8 cellular contexts compared by ENCODE assay signal in the genomic region with DNA sequence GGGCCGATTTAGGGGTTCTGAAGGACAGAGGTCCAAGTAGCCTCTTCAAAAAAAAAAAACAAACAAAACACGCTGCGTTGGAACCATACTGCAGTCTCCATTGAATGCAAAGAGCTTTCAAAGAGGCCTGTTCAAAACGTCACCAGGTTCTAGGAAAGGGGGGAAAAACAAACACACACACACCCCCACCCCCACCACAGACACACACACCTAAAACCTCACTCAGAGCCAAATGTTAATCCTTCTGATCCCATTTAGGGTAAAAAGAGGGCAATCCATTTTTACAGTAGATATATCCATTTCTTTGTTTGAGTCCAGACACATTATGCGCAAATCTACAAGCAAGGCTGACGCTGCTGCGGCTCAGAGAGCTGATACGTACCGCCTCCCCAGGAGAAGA. TPM values are rescaled to one million over a fixed set of nuclear protein-coding genes. Genes with fewer than 3 reads are reported as not detected.
DNase-seq lines count a peak whose midpoint lies in the region; ATAC-seq and TF ChIP-seq lines count a peak whose summit lies in the region.

No MANE protein-coding gene starts in this region.

- no peak for DNase-seq in stimulated activated naive CD8-positive, alpha-beta T cell treated with anti-CD3 and anti-CD28 coated beads, Interleukin-15, Interleukin-2, amounts not matched to agents 100 U/mL and 50 U/mL, for 24 hours
- no peak for DNase-seq in activated naive CD8-positive, alpha-beta T cell treated with anti-CD3 and anti-CD28 coated beads, Interleukin-2, amount 10 ng/mL, durations not matched to agents 7 days and 5 days
- no peak for DNase-seq in lower lobe of right lung
- DNase-seq in activated CD4-positive, CD25-positive, alpha-beta regulatory T cell treated with anti-CD3 and anti-CD28 coated beads, Interleukin-2, amount 50 U/mL, for 72 hours, result no peak
- DNase-seq in UCSD-AML1 (lab: John Stamatoyannopoulos, UW; ENCODE audit: unreplicated experiment), result no peak

- peaks cover 4% of the 10 kb centered on the region for H3K36me3 ChIP-seq in lower lobe of right lung

- intact Hi-C loops in lower lobe of right lung (cut with DNase I), result no loop called here

- no peak for TF ChIP-seq CTCF in lower lobe of right lung (IDR thresholded peaks at IDR 0.05)

- no peaks in the 10 kb centered on the region for H3K9me3 Mint-ChIP-seq in stimulated activated naive CD8-positive, alpha-beta T cell treated with anti-CD3 and anti-CD28 coated beads, Interleukin-15, Interleukin-2, amounts not matched to agents 100 ng/mL and 50 ng/mL, for 24 hours
- no peaks in the 10 kb centered on the region for H3K9me3 Mint-ChIP-seq in activated naive CD8-positive, alpha-beta T cell treated with anti-CD3 and anti-CD28 coated beads, Interleukin-2, amount 10 ng/mL, durations not matched to agents 7 days and 5 days

- H3K9me3 ChIP-seq in lower lobe of right lung, result no peaks in the 10 kb centered on the region

- H3K4me3 ChIP-seq in lower lobe of right lung, result peak overlapping the region; percentile 70

- peaks cover 45% of the 10 kb centered on the region for H3K4me1 Mint-ChIP-seq in stimulated activated naive CD8-positive, alpha-beta T cell treated with anti-CD3 and anti-CD28 coated beads, Interleukin-15, Interleukin-2, amounts not matched to agents 100 ng/mL and 50 ng/mL, for 24 hours (ENCODE audit: low read depth)
- H3K4me1 Mint-ChIP-seq in activated naive CD8-positive, alpha-beta T cell treated with anti-CD3 and anti-CD28 coated beads, Interleukin-2, amount 10 ng/mL, durations not matched to agents 7 days and 5 days, result peaks cover 21% of the 10 kb centered on the region

- POLR2A ChIA-PET in activated naive CD8-positive, alpha-beta T cell treated with anti-CD3 and anti-CD28 coated beads, Interleukin-2, amount 10 ng/mL, durations not matched to agents 7 days and 5 days (lab: Charles Lee), result interaction anchor here (1.0 to 2.9 kb wide), 5 partner anchors 15 to 186 kb away, joined by 3 to 19 read pairs (median 9); a partner anchor contains a TSS

- H3K27ac ChIP-seq in lower lobe of right lung, result no peak overlapping the region

- H3K36me3 Mint-ChIP-seq in stimulated activated naive CD8-positive, alpha-beta T cell treated with anti-CD3 and anti-CD28 coated beads, Interleukin-15, Interleukin-2, amounts not matched to agents 100 ng/mL and 50 ng/mL, for 24 hours (ENCODE audit: low read depth), result peaks cover 23% of the 10 kb centered on the region
- H3K36me3 Mint-ChIP-seq in activated naive CD8-positive, alpha-beta T cell treated with anti-CD3 and anti-CD28 coated beads, Interleukin-2, amount 10 ng/mL, durations not matched to agents 7 days and 5 days, result no peaks in the 10 kb centered on the region

- no peak for ATAC-seq in stimulated activated naive CD8-positive, alpha-beta T cell treated with anti-CD3 and anti-CD28 coated beads, Interleukin-15, Interleukin-2, amounts not matched to agents 100 U/mL and 50 U/mL, for 24 hours
- no peak for ATAC-seq in activated naive CD8-positive, alpha-beta T cell treated with anti-CD3 and anti-CD28 coated beads, Interleukin-2, amount 10 ng/mL, durations not matched to agents 7 days and 5 days (ENCODE audit: low read depth)
- ATAC-seq in lower lobe of right lung (no peak), GM18511 (IDR thresholded peaks at IDR 0.05; ENCODE audit: unreplicated experiment) (no peak), HG03469 (IDR thresholded peaks at IDR 0.05; ENCODE audit: unreplicated experiment) (no peak)

- H3K27me3 Mint-ChIP-seq in stimulated activated naive CD8-positive, alpha-beta T cell treated with anti-CD3 and anti-CD28 coated beads, Interleukin-15, Interleukin-2, amounts not matched to agents 100 ng/mL and 50 ng/mL, for 24 hours, result no peaks in the 10 kb centered on the region
- no peaks in the 10 kb centered on the region for H3K27me3 Mint-ChIP-seq in activated naive CD8-positive, alpha-beta T cell treated with anti-CD3 and anti-CD28 coated beads, Interleukin-2, amount 10 ng/mL, durations not matched to agents 7 days and 5 days

- no peaks in the 10 kb centered on the region for H3K27me3 ChIP-seq in lower lobe of right lung (ENCODE audit: low read depth)

- H3K4me1 ChIP-seq in lower lobe of right lung, result no peaks in the 10 kb centered on the region

- peak overlapping the region; percentile 90 for H3K27ac Mint-ChIP-seq in stimulated activated naive CD8-positive, alpha-beta T cell treated with anti-CD3 and anti-CD28 coated beads, Interleukin-15, Interleukin-2, amounts not matched to agents 100 ng/mL and 50 ng/mL, for 24 hours
- H3K27ac Mint-ChIP-seq in activated naive CD8-positive, alpha-beta T cell treated with anti-CD3 and anti-CD28 coated beads, Interleukin-2, amount 10 ng/mL, durations not matched to agents 7 days and 5 days, result peak overlapping the region; percentile 94

- peak overlapping the region; percentile 93 for H3K4me3 Mint-ChIP-seq in stimulated activated naive CD8-positive, alpha-beta T cell treated with anti-CD3 and anti-CD28 coated beads, Interleukin-15, Interleukin-2, amounts not matched to agents 100 ng/mL and 50 ng/mL, for 24 hours
- H3K4me3 Mint-ChIP-seq in activated naive CD8-positive, alpha-beta T cell treated with anti-CD3 and anti-CD28 coated beads, Interleukin-2, amount 10 ng/mL, durations not matched to agents 7 days and 5 days, result peak overlapping the region; percentile 99

RNA-seq across cellular contexts. Expression of a gene that starts 1.4 kb away (rescaled TPM):
- total RNA-seq in activated naive CD8-positive, alpha-beta T cell treated with anti-CD3 and anti-CD28 coated beads, Interleukin-2, amount 10 ng/mL, durations not matched to agents 7 days and 5 days, result 10 to 100 TPM; 14.3 to 14.4 TPM
- total RNA-seq in lower lobe of right lung, result 7.3 TPM

RNA-seq across cellular contexts. Expression of a gene that starts 30.4 kb away (rescaled TPM):
- total RNA-seq in activated naive CD8-positive, alpha-beta T cell treated with anti-CD3 and anti-CD28 coated beads, Interleukin-2, amount 10 ng/mL, durations not matched to agents 7 days and 5 days, result 10 to 100 TPM; 72.5 to 73.5 TPM
- 50.6 TPM for total RNA-seq in lower lobe of right lung

RNA-seq across cellular contexts. Expression of a gene that starts 39.6 kb away (rescaled TPM):
- 10 to 100 TPM; 19.6 to 19.9 TPM for total RNA-seq in activated naive CD8-positive, alpha-beta T cell treated with anti-CD3 and anti-CD28 coated beads, Interleukin-2, amount 10 ng/mL, durations not matched to agents 7 days and 5 days
- total RNA-seq in lower lobe of right lung, result 20.1 TPM
